ENCODE assay signal across 15 cellular contexts in the genomic region with DNA sequence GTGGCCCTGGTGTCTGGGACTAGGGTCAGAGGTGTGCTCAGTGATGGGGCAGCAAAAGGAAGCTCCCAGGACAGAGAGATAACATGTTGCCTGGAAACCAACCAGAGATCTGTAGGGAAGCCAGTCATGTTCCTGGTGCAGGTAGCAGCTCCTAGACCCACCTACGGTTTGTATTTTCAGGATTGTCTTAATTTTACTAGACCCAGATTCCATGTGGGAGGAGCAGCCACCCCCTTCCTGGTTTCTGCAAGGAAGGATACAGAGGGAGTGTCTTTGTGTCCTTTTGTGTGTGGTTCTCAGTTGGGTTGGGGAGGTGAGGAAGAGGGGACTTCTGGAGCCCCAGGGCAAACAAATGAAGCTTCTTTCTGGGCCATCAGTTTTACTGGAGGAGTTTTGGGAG. TPM values are rescaled to one million over a fixed set of nuclear protein-coding genes. Genes with fewer than 3 reads are reported as not detected.
DNase-seq lines count a peak whose midpoint lies in the region; ATAC-seq and TF ChIP-seq lines count a peak whose summit lies in the region.
"Had no signal": no experiment of that assay in that cellular context is flagged by ENCODE, and none has a peak within 500 bp of the region (broad histone marks: within the 10 kb centered on the region; RNA-seq: fewer than 3 reads in every experiment).

No MANE protein-coding gene starts in this region.

- H2AFZ ChIP-seq in osteoblast (ENCODE audit: low read length) = no peak overlapping the region

- POLR2A ChIA-PET in HEK293 (lab: Yijun Ruan, JAX) = interaction anchor here (0.7 kb wide), 1 partner anchor 184 kb away, joined by 4 read pairs; a partner anchor contains a TSS

- ATAC-seq in GM21737 (IDR thresholded peaks at IDR 0.05; ENCODE audit: unreplicated experiment) (no peak), HG03457 (IDR thresholded peaks at IDR 0.05; ENCODE audit: unreplicated experiment) (no peak)

- H3K4me3 ChIP-seq in HEK293 (ENCODE audit: low read depth, low read length) (no peak overlapping the region), osteoblast (ENCODE audit: insufficient read depth, low read length) (no peak overlapping the region)
- H3K4me3 ChIP-seq: HAP-1 had no signal

- TF ChIP-seq CTCF in HEK293 (tag by site-specific recombination; IDR thresholded peaks at IDR 0.05) = no peak
- TF ChIP-seq CTCF in osteoblast (IDR thresholded peaks at IDR 0.05; ENCODE audit: extremely low read depth, low read depth, low read length) = no peak

- no peaks in the 10 kb centered on the region for H3K79me2 ChIP-seq in osteoblast (ENCODE audit: insufficient read depth, low read length)

- CTCF ChIA-PET in HEK293 (lab: Yijun Ruan, JAX) = no interaction called here

- H3K27ac ChIP-seq in HEK293 (ENCODE audit: extremely low read depth, low read depth, low read length) = no peak overlapping the region
- H3K27ac ChIP-seq in caudate nucleus (ENCODE audit: low read depth, low read length) = peak overlapping the region; percentile 59
- H3K27ac ChIP-seq in osteoblast (ENCODE audit: low read depth, low read length) = no peak overlapping the region

- H3K4me1 ChIP-seq in HEK293 (ENCODE audit: control insufficient read depth, insufficient read depth, low read length) = peaks cover 10% of the 10 kb centered on the region
- no peaks in the 10 kb centered on the region for H3K4me1 ChIP-seq in osteoblast (ENCODE audit: insufficient read depth, low read length)
- H3K4me1 ChIP-seq: HAP-1 had no signal

- H3K27me3 ChIP-seq in osteoblast (ENCODE audit: insufficient read depth, low read length) = peaks cover 14% of the 10 kb centered on the region

- H3K9me3 ChIP-seq in HEK293 (ENCODE audit: control insufficient read depth, insufficient read depth, low read depth, low read length) (no peaks in the 10 kb centered on the region), osteoblast (ENCODE audit: low read depth, low read length) (no peaks in the 10 kb centered on the region)
- H3K9me3 ChIP-seq: HAP-1 had no signal

- H3K4me2 ChIP-seq in osteoblast (ENCODE audit: insufficient read depth, low read length) = no peak overlapping the region

- no peaks in the 10 kb centered on the region for H4K20me1 ChIP-seq in osteoblast (ENCODE audit: insufficient read depth, low read length)

- H3K36me3 ChIP-seq in HEK293 (ENCODE audit: control insufficient read depth in 2 of 2, insufficient read depth in 1 of 2, low read length in 2 of 2) = no peaks in the 10 kb centered on the region
- no peaks in the 10 kb centered on the region for H3K36me3 ChIP-seq in osteoblast (ENCODE audit: insufficient read depth, low read length)
- H3K36me3 ChIP-seq: HAP-1 had no signal

- peak in 16 of 61 donors; percentile 9 to 77 (median 27) for DNase-seq in caudate nucleus (lab: John Stamatoyannopoulos, UW)
- peak; percentile 9 for DNase-seq in osteoblast (ENCODE audit: insufficient read length, low spot score, missing footprints)
- no peak for DNase-seq in activated T-cell treated with anti-CD3 and anti-CD28 coated beads, Interleukin-2, amount 50 U/mL, for 48 hours
- DNase-seq: C1 segment of cervical spinal cord; Calu3; CD4-positive, alpha-beta memory T cell; COR-L47; DMS53; DMS79 treated with DMSO at 0.1 percent for 48 hours; GF-D8; GOT3 had no signal

TF ChIP-seq in HEK293, 187 proteins besides CTCF, POLR2A, EP300 and RAD21:
- TF ChIP-seq ZNF670 (tag by site-specific recombination; IDR thresholded peaks at IDR 0.05; ENCODE audit: low read depth) = no peak
- TF ChIP-seq, protein P1, sequence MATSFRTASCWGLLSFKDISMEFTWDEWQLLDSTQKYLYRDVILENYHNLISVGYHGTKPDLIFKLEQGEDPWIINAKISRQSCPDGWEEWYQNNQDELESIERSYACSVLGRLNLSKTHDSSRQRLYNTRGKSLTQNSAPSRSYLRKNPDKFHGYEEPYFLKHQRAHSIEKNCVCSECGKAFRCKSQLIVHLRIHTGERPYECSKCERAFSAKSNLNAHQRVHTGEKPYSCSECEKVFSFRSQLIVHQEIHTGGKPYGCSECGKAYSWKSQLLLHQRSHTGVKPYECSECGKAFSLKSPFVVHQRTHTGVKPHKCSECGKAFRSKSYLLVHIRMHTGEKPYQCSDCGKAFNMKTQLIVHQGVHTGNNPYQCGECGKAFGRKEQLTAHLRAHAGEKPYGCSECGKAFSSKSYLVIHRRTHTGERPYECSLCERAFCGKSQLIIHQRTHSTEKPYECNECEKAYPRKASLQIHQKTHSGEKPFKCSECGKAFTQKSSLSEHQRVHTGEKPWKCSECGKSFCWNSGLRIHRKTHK (tag by site-specific recombination; IDR thresholded peaks at IDR 0.05) = no peak
- no peak for TF ChIP-seq ZNF544 (tag by site-specific recombination; IDR thresholded peaks at IDR 0.05)
- no peak for TF ChIP-seq ZNF501 (tag by site-specific recombination; IDR thresholded peaks at IDR 0.05)
- TF ChIP-seq ZNF341 (tag by site-specific recombination; IDR thresholded peaks at IDR 0.05; ENCODE audit: low read depth) = no peak
- TF ChIP-seq ZFHX2 (tag by site-specific recombination; conservative IDR thresholded peaks at IDR 0.05) = 0 out of 2 replicates have a peak, but pooled peaks have one; percentile 32
- peak; percentile 51 for TF ChIP-seq EGR2 (tag by site-specific recombination; IDR thresholded peaks at IDR 0.05; ENCODE audit: low read depth)
- TF ChIP-seq ZNF629 (tag by site-specific recombination; IDR thresholded peaks at IDR 0.05) = no peak
- TF ChIP-seq ZFP69B (tag by site-specific recombination; IDR thresholded peaks at IDR 0.05) = no peak
- TF ChIP-seq, protein P2, sequence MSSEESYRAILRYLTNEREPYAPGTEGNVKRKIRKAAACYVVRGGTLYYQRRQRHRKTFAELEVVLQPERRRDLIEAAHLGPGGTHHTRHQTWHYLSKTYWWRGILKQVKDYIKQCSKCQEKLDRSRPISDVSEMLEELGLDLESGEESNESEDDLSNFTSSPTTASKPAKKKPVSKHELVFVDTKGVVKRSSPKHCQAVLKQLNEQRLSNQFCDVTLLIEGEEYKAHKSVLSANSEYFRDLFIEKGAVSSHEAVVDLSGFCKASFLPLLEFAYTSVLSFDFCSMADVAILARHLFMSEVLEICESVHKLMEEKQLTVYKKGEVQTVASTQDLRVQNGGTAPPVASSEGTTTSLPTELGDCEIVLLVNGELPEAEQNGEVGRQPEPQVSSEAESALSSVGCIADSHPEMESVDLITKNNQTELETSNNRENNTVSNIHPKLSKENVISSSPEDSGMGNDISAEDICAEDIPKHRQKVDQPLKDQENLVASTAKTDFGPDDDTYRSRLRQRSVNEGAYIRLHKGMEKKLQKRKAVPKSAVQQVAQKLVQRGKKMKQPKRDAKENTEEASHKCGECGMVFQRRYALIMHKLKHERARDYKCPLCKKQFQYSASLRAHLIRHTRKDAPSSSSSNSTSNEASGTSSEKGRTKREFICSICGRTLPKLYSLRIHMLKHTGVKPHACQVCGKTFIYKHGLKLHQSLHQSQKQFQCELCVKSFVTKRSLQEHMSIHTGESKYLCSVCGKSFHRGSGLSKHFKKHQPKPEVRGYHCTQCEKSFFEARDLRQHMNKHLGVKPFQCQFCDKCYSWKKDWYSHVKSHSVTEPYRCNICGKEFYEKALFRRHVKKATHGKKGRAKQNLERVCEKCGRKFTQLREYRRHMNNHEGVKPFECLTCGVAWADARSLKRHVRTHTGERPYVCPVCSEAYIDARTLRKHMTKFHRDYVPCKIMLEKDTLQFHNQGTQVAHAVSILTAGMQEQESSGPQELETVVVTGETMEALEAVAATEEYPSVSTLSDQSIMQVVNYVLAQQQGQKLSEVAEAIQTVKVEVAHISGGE (tag by site-specific recombination; conservative IDR thresholded peaks at IDR 0.05; ENCODE audit: low read depth) = no peak

RNA-seq across cellular contexts. Expression of a gene that starts 53.9 kb away (rescaled TPM):
- total RNA-seq in osteoblast = 0.36 and 0.59 TPM in 2 replicates
